Comparison of ENCODE assay signal across 9 cellular contexts in the genomic region with DNA sequence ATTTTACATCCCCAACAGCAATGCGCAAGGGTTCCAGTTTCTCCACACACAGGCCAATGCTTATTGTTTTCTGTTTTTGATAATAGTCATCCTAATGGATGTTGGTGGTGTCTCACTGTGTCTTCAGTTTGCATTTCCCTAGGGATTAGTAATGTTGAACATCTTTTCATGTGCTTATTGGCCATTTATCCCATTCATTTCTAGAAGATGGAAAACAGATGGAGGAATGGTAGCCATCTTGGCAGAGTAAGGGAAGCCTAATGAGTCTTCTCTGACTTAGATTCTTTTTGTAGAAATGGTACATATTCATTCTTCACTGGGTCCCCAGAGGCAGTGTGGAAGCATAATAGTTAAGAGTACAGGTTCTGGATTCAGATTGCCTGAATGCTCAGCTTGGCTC.
"Had no signal": no experiment of that assay in that cellular context is flagged by ENCODE, and none has a peak within 500 bp of the region (broad histone marks: within the 10 kb centered on the region; RNA-seq: fewer than 3 reads in every experiment).

No MANE protein-coding gene starts in this region.

- H3K4me1 ChIP-seq: HAP-1 had no signal

- H3K4me2 ChIP-seq: GM23338 had no signal

- H3K9me3 ChIP-seq: HAP-1 had no signal

- H3K4me3 ChIP-seq: GM23248, GM23338, HAP-1 had no signal

- H3K36me3 ChIP-seq: HAP-1 had no signal

- DNase-seq: GM23248, GOT3, H7, H9, HCEC 1CT, HFFc6 had no signal

- H3K27ac ChIP-seq: GM23248 had no signal

- H2AFZ ChIP-seq: GM23248, GM23338 had no signal

- ATAC-seq: GM23338, HCT116 had no signal

- H3K9ac ChIP-seq: GM23248 had no signal
